Comparison of ENCODE assay signal across 13 cellular contexts in the genomic region with DNA sequence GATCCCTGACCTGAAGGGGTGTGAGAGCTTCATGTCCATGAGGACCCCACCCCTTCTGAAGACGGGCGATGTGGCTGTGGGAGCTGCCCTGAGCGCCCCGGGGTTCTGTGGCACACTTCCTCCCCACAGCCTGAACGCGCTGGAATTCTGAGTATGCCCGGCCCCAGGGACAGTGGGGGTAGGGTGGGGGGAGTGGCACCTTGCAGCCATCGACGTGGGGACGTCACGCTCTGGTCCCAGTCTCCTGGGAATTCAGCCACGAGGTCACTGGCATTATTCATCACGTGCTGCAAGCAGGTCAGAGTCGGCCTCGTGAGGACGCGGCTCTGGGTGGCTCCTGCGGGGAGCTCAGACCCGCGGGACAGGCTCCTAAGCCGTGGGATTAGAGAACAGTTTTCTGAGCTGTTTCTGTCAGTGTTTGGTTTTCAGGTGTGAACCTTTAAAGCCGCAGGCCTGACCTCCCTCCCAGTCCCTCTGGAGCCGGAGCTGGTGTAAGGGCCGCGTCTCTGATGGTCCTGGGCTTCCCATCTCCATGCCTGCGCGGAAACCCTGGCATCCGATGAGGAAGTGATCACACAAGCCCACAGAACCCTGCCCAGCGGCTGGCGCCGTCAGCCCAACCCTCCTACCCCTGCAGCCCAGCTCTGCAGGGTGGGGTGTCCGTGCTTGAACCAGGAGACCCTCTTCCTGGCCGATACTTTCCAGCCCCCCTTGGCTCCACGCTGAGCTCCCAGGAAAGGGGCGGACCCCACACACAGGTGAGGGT. TPM values are rescaled to one million over a fixed set of nuclear protein-coding genes. Genes with fewer than 3 reads are reported as not detected.
DNase-seq lines count a peak whose midpoint lies in the region; ATAC-seq and TF ChIP-seq lines count a peak whose summit lies in the region.
"Had no signal": no experiment of that assay in that cellular context is flagged by ENCODE, and none has a peak within 500 bp of the region (broad histone marks: within the 10 kb centered on the region; RNA-seq: fewer than 3 reads in every experiment).

No MANE protein-coding gene starts in this region.

- no peak for ATAC-seq in WTC11
- ATAC-seq in left ventricle myocardium superior = peak; percentile 44

- H3K79me2 ChIP-seq in DOHH2 (ENCODE audit: control insufficient read depth, low read length) = peaks cover 55% of the 10 kb centered on the region

- H3K27me3 Mint-ChIP-seq in WTC11 (ENCODE audit: low read depth) = no peaks in the 10 kb centered on the region
- peaks cover 8% of the 10 kb centered on the region for H3K27me3 Mint-ChIP-seq in progenitor cell of endocrine pancreas

- H3K4me1 Mint-ChIP-seq in WTC11 (peaks cover 8% of the 10 kb centered on the region), progenitor cell of endocrine pancreas (ENCODE audit: low read depth) (peaks cover 5% of the 10 kb centered on the region)

- H3K9me3 ChIP-seq in DOHH2 (ENCODE audit: control insufficient read depth, insufficient read depth, low read length) = no peaks in the 10 kb centered on the region
- H3K9me3 ChIP-seq: breast epithelium had no signal

- DNase-seq in WTC11 (ENCODE audit: low spot score) (peak; percentile 57), left ventricle myocardium superior (peak; percentile 69), progenitor cell of endocrine pancreas (ENCODE audit: low spot score, unreplicated experiment) (no peak), DMS114 treated with DMSO at 0.1 percent for 48 hours (lab: John Stamatoyannopoulos, UW; ENCODE audit: unreplicated experiment) (no peak), SHP77 treated with DMSO at 0.1 percent for 48 hours (lab: John Stamatoyannopoulos, UW) (no peak)
- DNase-seq in effector CD4-positive, alpha-beta T cell = no peak
- DNase-seq in activated CD4-positive, CD25-positive, alpha-beta regulatory T cell treated with anti-CD3 and anti-CD28 coated beads, Interleukin-2, amount 50 U/mL, for 72 hours = no peak
- DNase-seq: activated CD8-positive, alpha-beta memory T cell treated with anti-CD3 and anti-CD28 coated beads for 24 hours; CD8-positive, alpha-beta T cell; kidney glomerular epithelial cell; NCI-H1417 had no signal

- no peaks in the 10 kb centered on the region for H4K20me1 ChIP-seq in DOHH2 (ENCODE audit: control insufficient read depth, insufficient read depth, low read depth, low read length)

- H3K4me2 ChIP-seq in DOHH2 (ENCODE audit: low read length) = peak overlapping the region; percentile 70

- CTCF ChIA-PET in WTC11 (lab: Charles Lee) = interaction anchor here (0.7 to 4.3 kb wide), 8 partner anchors 14 to 372 kb away, joined by 3 to 53 read pairs (median 4); a partner anchor contains a TSS

- peaks cover 18% of the 10 kb centered on the region for H3F3A ChIP-seq in DOHH2 (ENCODE audit: control insufficient read depth, insufficient read depth)

- H3K4me3 Mint-ChIP-seq in WTC11 (peak overlapping the region; percentile 64), progenitor cell of endocrine pancreas (ENCODE audit: low read depth) (no peak overlapping the region)
- H3K4me3 Mint-ChIP-seq: CD8-positive, alpha-beta T cell had no signal

- intact Hi-C loops in left ventricle myocardium superior (cut with micrococcal nuclease) = no loop called here

- H3K36me3 ChIP-seq in DOHH2 (ENCODE audit: control insufficient read depth, low read length) = peaks cover 16% of the 10 kb centered on the region
- H3K36me3 ChIP-seq: breast epithelium had no signal

- H3K27ac Mint-ChIP-seq in WTC11 = peak overlapping the region; percentile 80
- peak overlapping the region; percentile 49 for H3K27ac Mint-ChIP-seq in progenitor cell of endocrine pancreas
- H3K27ac Mint-ChIP-seq: CD8-positive, alpha-beta T cell had no signal

- peaks cover 96% of the 10 kb centered on the region for H3K4me1 ChIP-seq in DOHH2 (ENCODE audit: control insufficient read depth, low read length)
- H3K4me1 ChIP-seq: breast epithelium had no signal

- POLR2A ChIA-PET in WTC11 (lab: Charles Lee) = interaction anchor here (0.9 kb wide), 1 partner anchor 16 kb away, joined by 3 read pairs; a partner anchor contains a TSS

- peak overlapping the region; percentile 86 for H3K27ac ChIP-seq in DOHH2 (ENCODE audit: low read depth, low read length)

- H3K9me3 Mint-ChIP-seq in WTC11 = no peaks in the 10 kb centered on the region
- H3K9me3 Mint-ChIP-seq in progenitor cell of endocrine pancreas (ENCODE audit: low read depth) = no peaks in the 10 kb centered on the region
- H3K9me3 Mint-ChIP-seq: CD8-positive, alpha-beta T cell had no signal

- H3K27me3 ChIP-seq in DOHH2 (ENCODE audit: control insufficient read depth, low read length) = no peaks in the 10 kb centered on the region
- H3K27me3 ChIP-seq: breast epithelium had no signal

- TF ChIP-seq CTCF in DOHH2 (IDR thresholded peaks at IDR 0.05; ENCODE audit: low read depth, low read length, poor library complexity, severe bottlenecking) = no peak
- TF ChIP-seq CTCF in WTC11 (IDR thresholded peaks at IDR 0.05) = no peak
- no peak for TF ChIP-seq CTCF in progenitor cell of endocrine pancreas (IDR thresholded peaks at IDR 0.05; ENCODE audit: unreplicated experiment)

- no peaks in the 10 kb centered on the region for H3K9me2 ChIP-seq in DOHH2 (replicated peaks; ENCODE audit: control insufficient read depth, low read length)

- H3K36me3 Mint-ChIP-seq in WTC11 (no peaks in the 10 kb centered on the region), progenitor cell of endocrine pancreas (ENCODE audit: insufficient read depth) (no peaks in the 10 kb centered on the region)

- H3K4me3 ChIP-seq in DOHH2 (ENCODE audit: low read length) = peak overlapping the region; percentile 63

TF ChIP-seq in WTC11, 78 proteins besides CTCF, POLR2A, EP300 and RAD21:
- TF ChIP-seq HMGA2 (CRISPR knock-in tag; IDR thresholded peaks at IDR 0.05) (no peak), TEAD4 (CRISPR knock-in tag; IDR thresholded peaks at IDR 0.05) (0 out of 2 replicates have a peak, but pooled peaks have one; percentile 21)

RNA-seq across cellular contexts. Expression of a gene that starts 16.2 kb away (rescaled TPM):
- 0.87 to 1.1 TPM (median 0.92 TPM) in 3 replicates for total RNA-seq in WTC11 (2021)
- total RNA-seq in left ventricle myocardium superior = 41.5 TPM
- 1.6 and 1.9 TPM in 2 replicates for total RNA-seq in progenitor cell of endocrine pancreas

RNA-seq across cellular contexts. Expression of a gene that starts 27.4 kb away (rescaled TPM):
- total RNA-seq in WTC11 (2021) = 0.28 to 0.87 TPM (median 0.41 TPM) in 3 replicates
- total RNA-seq in left ventricle myocardium superior = 2.8 TPM
- 0.50 and 0.64 TPM in 2 replicates for total RNA-seq in progenitor cell of endocrine pancreas

Comparison
In these comparisons a context has a peak if more than half of its experiments do, and no peak if none do; other contexts are left out.
1. DNase-seq: peak in WTC11 (single experiment) and left ventricle myocardium superior (single experiment); none in progenitor cell of endocrine pancreas (single experiment), effector CD4-positive, alpha-beta T cell (single experiment), DMS114 treated with DMSO at 0.1 percent for 48 hours (single experiment), SHP77 treated with DMSO at 0.1 percent for 48 hours (single experiment) and activated CD4-positive, CD25-positive, alpha-beta regulatory T cell treated with anti-CD3 and anti-CD28 coated beads, Interleukin-2, amount 50 U/mL, for 72 hours (single experiment).
2. RNA of a gene that starts 16.2 kb away (total RNA-seq): 41.5 TPM in left ventricle myocardium superior (single experiment); 1.6 to 1.9 TPM in progenitor cell of endocrine pancreas and 0.87 to 1.1 TPM in WTC11; every median in the first group is over 10 times any median in the second.